ENCODE assay signal across 1 cellular context in genomic region chr11:31369348-31370329, GRCh38.
A peak's percentile ranks its signal among the peaks of the same experiment; 100 is the strongest.
TF ChIP-seq lines count a peak whose summit lies in the region.

Gene DCDC1, minus strand, starts transcription at chr11:31369739. Its CDS starts 41,459 bp downstream, at chr11:31328280.
Gene DNAJC24, plus strand, starts transcription at chr11:31369860. Its CDS starts 889 bp downstream, at chr11:31370749.

TF ChIP-seq in GM12878, 131 proteins besides CTCF, POLR2A, EP300 and RAD21 (continued from another document and continues in another):
- no peak for TF ChIP-seq USF2 (IDR thresholded peaks at IDR 0.05; ENCODE audit: borderline replicate concordance, low read depth, low read length)
- TF ChIP-seq MAX (IDR thresholded peaks at IDR 0.05; ENCODE audit: low read depth, low read length), result peak; percentile 61; the same call in 1 of the 2 replicates
- TF ChIP-seq DPF2 (IDR thresholded peaks at IDR 0.05), result 0 out of 2 replicates have a peak, but pooled peaks have one; percentile 32
- TF ChIP-seq PKNOX1 (IDR thresholded peaks at IDR 0.05), result peak; percentile 85
- peak; percentile 72 for TF ChIP-seq IKZF1 (conservative IDR thresholded peaks at IDR 0.05)
- TF ChIP-seq NR2C1 (IDR thresholded peaks at IDR 0.05), result peak; percentile 47; the same call in 1 of the 2 replicates
- no peak for TF ChIP-seq BRCA1 (IDR thresholded peaks at IDR 0.05; ENCODE audit: low read depth, low read length)
- peak; percentile 91 for TF ChIP-seq CBX5 (IDR thresholded peaks at IDR 0.05; ENCODE audit: low read depth)
- TF ChIP-seq PRDM15 (CRISPR knock-in tag; IDR thresholded peaks at IDR 0.05), result no peak
- TF ChIP-seq STAT1 (conservative IDR thresholded peaks at IDR 0.05), result 0 out of 2 replicates have a peak, but pooled peaks have one; percentile 66
- TF ChIP-seq HSF1 (IDR thresholded peaks at IDR 0.05; ENCODE audit: low read depth, low read length), result peak; percentile 43; the same call in 1 of the 2 replicates
- TF ChIP-seq SIN3A (IDR thresholded peaks at IDR 0.05; ENCODE audit: low read depth, low read length), result peak; percentile 97
- peak; percentile 99 for TF ChIP-seq GABPA (IDR thresholded peaks at IDR 0.05; ENCODE audit: low read depth)
- TF ChIP-seq HCFC1 (IDR thresholded peaks at IDR 0.05; ENCODE audit: low read length), result peak; percentile 82
- no peak for TF ChIP-seq RBBP5 (conservative IDR thresholded peaks at IDR 0.05)
- TF ChIP-seq NBN (IDR thresholded peaks at IDR 0.05), result peak; percentile 71; the same call in 1 of the 2 replicates
- TF ChIP-seq SREBF1 (IDR thresholded peaks at IDR 0.05; ENCODE audit: low read length), result no peak
- TF ChIP-seq TCF12 (IDR thresholded peaks at IDR 0.05; ENCODE audit: low read depth, low read length), result peak; percentile 63; the same call in 1 of the 2 replicates
- no peak for TF ChIP-seq CBX3 (IDR thresholded peaks at IDR 0.05; ENCODE audit: borderline replicate concordance, low read depth)
- peak; percentile 77; the same call in 1 of the 2 replicates for TF ChIP-seq RB1 (IDR thresholded peaks at IDR 0.05; ENCODE audit: borderline replicate concordance)
- no peak; a peak in 1 of 4 replicates for TF ChIP-seq IKZF2 (IDR thresholded peaks at IDR 0.05)
- 0 out of 2 replicates have a peak, but pooled peaks have one; percentile 19 for TF ChIP-seq EED (IDR thresholded peaks at IDR 0.05; ENCODE audit: low read depth)
- TF ChIP-seq EGR1 (IDR thresholded peaks at IDR 0.05; ENCODE audit: borderline replicate concordance in 1 of 2, low read depth in 2 of 2, low read length in 2 of 2), result peak; percentile 57 to 64
- TF ChIP-seq POLR2AphosphoS2 (IDR thresholded peaks at IDR 0.05; ENCODE audit: low read depth, low read length), result peak; percentile 78
- TF ChIP-seq CREM (IDR thresholded peaks at IDR 0.05; ENCODE audit: low read depth), result peak; percentile 90
- TF ChIP-seq NR2F1 (conservative IDR thresholded peaks at IDR 0.05), result no peak
- peak; percentile 50; the same call in 1 of the 2 replicates for TF ChIP-seq HDGF (IDR thresholded peaks at IDR 0.05)
- TF ChIP-seq NKRF (conservative IDR thresholded peaks at IDR 0.05), result peak; percentile 93
- peak; percentile 31; the same call in 1 of the 2 replicates for TF ChIP-seq BCLAF1 (IDR thresholded peaks at IDR 0.05)
- TF ChIP-seq MTA2 (IDR thresholded peaks at IDR 0.05; ENCODE audit: low read depth), result peak; percentile 22; the same call in 1 of the 2 replicates
- no peak for TF ChIP-seq CEBPB (IDR thresholded peaks at IDR 0.05; ENCODE audit: borderline replicate concordance in 1 of 2, low read depth in 2 of 2, low read length in 2 of 2)
- peak; percentile 99 for TF ChIP-seq ZBTB40 (IDR thresholded peaks at IDR 0.05; ENCODE audit: borderline replicate concordance)
- TF ChIP-seq LARP7 (IDR thresholded peaks at IDR 0.05), result peak; percentile 80
- peak; percentile 87 for TF ChIP-seq POLR2AphosphoS5 (IDR thresholded peaks at IDR 0.05; ENCODE audit: low read length)
- TF ChIP-seq BHLHE40 (IDR thresholded peaks at IDR 0.05; ENCODE audit: borderline replicate concordance in 1 of 2, low read depth in 2 of 2, low read length in 1 of 2), result peak in 1 of 2 experiments; percentile 47; a peak in 1 of 4 replicates
- TF ChIP-seq E2F8 (IDR thresholded peaks at IDR 0.05; ENCODE audit: low read depth, partially characterized antibody), result peak; percentile 88
- no peak for TF ChIP-seq KAT2A (conservative IDR thresholded peaks at IDR 0.05; ENCODE audit: control insufficient read depth, low read depth, low read length)
- peak in 1 of 2 experiments; percentile 81; a peak in 1 of 4 replicates for TF ChIP-seq SRF (IDR thresholded peaks at IDR 0.05; ENCODE audit: low read depth in 2 of 2, low read length in 2 of 2)
- TF ChIP-seq ZNF207 (IDR thresholded peaks at IDR 0.05; ENCODE audit: borderline replicate concordance), result peak; percentile 82; the same call in 1 of the 2 replicates
